33 cellular contexts compared by ENCODE assay signal in genomic region chr2:212083492-212083891, GRCh38.
"Had no signal": no experiment of that assay in that cellular context is flagged by ENCODE, and none has a peak within 500 bp of the region (broad histone marks: within the 10 kb centered on the region; RNA-seq: fewer than 3 reads in every experiment).

No MANE protein-coding gene starts in this region.

- ATAC-seq: activated CD8-positive, alpha-beta T cell treated with anti-CD3 and anti-CD28 coated beads for 36 hours; activated naive CD4-positive, alpha-beta T cell treated with anti-CD3 and anti-CD28 coated beads, Interleukin-2, amount 50 U/mL, for 72 hours; activated T-cell treated with anti-CD3 and anti-CD28 coated beads, Interleukin-2, amount 50 U/mL, for 4 hours; activated T-cell treated with anti-CD3 and anti-CD28 coated beads, Interleukin-2, amount 50 U/mL, for 72 hours; activated T-helper 17 cell treated with anti-CD3 and anti-CD28 coated beads, Interleukin-2, amount 50 U/mL, for 72 hours; body of pancreas had no signal

- DNase-seq: activated B cell treated with CpG ODN at 0.5 μM for 24 hours; activated CD4-positive, alpha-beta memory T cell treated with anti-CD3 and anti-CD28 coated beads for 36 hours; activated CD4-positive, alpha-beta T cell treated with anti-CD3 and anti-CD28 coated beads for 4 hours; activated CD4-positive, alpha-beta T cell treated with anti-CD3 and anti-CD28 coated beads, Interleukin-2, amount 10 ng/mL, durations not matched to agents 24 days and 14 days; activated CD4-positive, alpha-beta T cell treated with anti-CD3 and anti-CD28 coated beads, Interleukin-2, amount 50 U/mL, for 1 hour; activated CD4-positive, alpha-beta T cell treated with anti-CD3 and anti-CD28 coated beads, Interleukin-2, amount 50 U/mL, for 4 hours; activated CD4-positive, CD25-positive, alpha-beta regulatory T cell treated with anti-CD3 and anti-CD28 coated beads, Interleukin-2, amount 50 U/mL, for 72 hours; activated CD8-positive, alpha-beta memory T cell treated with anti-CD3 and anti-CD28 coated beads, Interleukin-2, amount 50 U/mL, for 4 hours; activated CD8-positive, alpha-beta T cell treated with anti-CD3 and anti-CD28 coated beads for 36 hours; activated effector memory CD4-positive, alpha-beta T cell treated with anti-CD3 and anti-CD28 coated beads, Interleukin-2, amount 50 U/mL, for 16 hours; activated gamma-delta T cell treated with Interleukin-2 at 50 U/mL for 16 hours; activated naive CD4-positive, alpha-beta T cell; activated naive CD4-positive, alpha-beta T cell treated with anti-CD3 and anti-CD28 coated beads for 36 hours; activated naive CD4-positive, alpha-beta T cell treated with anti-CD3 and anti-CD28 coated beads, Interleukin-2, amount 50 U/mL, for 16 hours; activated naive CD8-positive, alpha-beta T cell treated with anti-CD3 and anti-CD28 coated beads for 36 hours; activated T-cell treated with anti-CD3 and anti-CD28 coated beads for 4 hours; activated T-cell treated with anti-CD3 and anti-CD28 coated beads, Interleukin-2, amount 50 U/mL, for 1 hour; activated T-cell treated with anti-CD3 and anti-CD28 coated beads, Interleukin-2, amount 50 U/mL, for 4 hours; activated T-cell treated with anti-CD3 and anti-CD28 coated beads, Interleukin-2, amount 50 U/mL, for 72 hours; adrenal gland; amniotic stem cell; aorta; body of pancreas; brain microvascular endothelial cell; central memory CD4-positive, alpha-beta T cell; T-helper 2 cell; T-helper 9 cell had no signal

- H3K27ac ChIP-seq: adrenal gland, body of pancreas, brain microvascular endothelial cell, breast epithelium, VCaP had no signal

- H3K27me3 ChIP-seq: adrenal gland, body of pancreas, brain microvascular endothelial cell, breast epithelium had no signal

- H3K4me3 ChIP-seq: adrenal gland, body of pancreas, breast epithelium had no signal

- FAIRE-seq: astrocyte, TTC549 had no signal

- H3K36me3 ChIP-seq: adrenal gland, brain microvascular endothelial cell, breast epithelium had no signal

- H3K9me3 ChIP-seq: body of pancreas, breast epithelium had no signal

- H3K4me1 ChIP-seq: adrenal gland, body of pancreas, breast epithelium had no signal
